In genomic region chr2:28300489-28300888, GRCh38 we compare ENCODE assay signal across 17 cellular contexts.
A peak's percentile ranks its signal among the peaks of the same experiment; 100 is the strongest.
DNase-seq lines count a peak whose midpoint lies in the region; ATAC-seq and TF ChIP-seq lines count a peak whose summit lies in the region.
"Had no signal": no experiment of that assay in that cellular context is flagged by ENCODE, and none has a peak within 500 bp of the region (broad histone marks: within the 10 kb centered on the region; RNA-seq: fewer than 3 reads in every experiment).

No MANE protein-coding gene starts in this region.

- H3K27me3 ChIP-seq in Panc1 (ENCODE audit: control insufficient read depth, insufficient read depth, low read length) = no peaks in the 10 kb centered on the region
- no peaks in the 10 kb centered on the region for H3K27me3 ChIP-seq in esophagus muscularis mucosa
- no peaks in the 10 kb centered on the region for H3K27me3 ChIP-seq in muscle layer of duodenum (ENCODE audit: low read depth, low read length)
- H3K27me3 ChIP-seq in vagina = no peaks in the 10 kb centered on the region
- H3K27me3 ChIP-seq: neural progenitor cell had no signal

- H3K27ac ChIP-seq in Panc1 (ENCODE audit: low read length) (no peak overlapping the region), esophagus muscularis mucosa (replicated peaks in 1 of 4) (peak overlapping the region; percentile 73 to 85 (median 74)), muscle layer of duodenum (ENCODE audit: low read length) (peak overlapping the region; percentile 84), vagina (peak overlapping the region; percentile 77)
- H3K27ac ChIP-seq: coronary artery, HL-60, neural progenitor cell had no signal

- TF ChIP-seq CTCF in Panc1 (IDR thresholded peaks at IDR 0.05) = no peak
- no peak for TF ChIP-seq CTCF in esophagus muscularis mucosa (IDR thresholded peaks at IDR 0.05)
- no peak for TF ChIP-seq CTCF in vagina (IDR thresholded peaks at IDR 0.05)

- no peak overlapping the region for H3K4me3 ChIP-seq in Panc1 (ENCODE audit: low read depth in 2 of 2, low read length in 2 of 2)
- peak overlapping the region; percentile 1 to 35 (median 31) for H3K4me3 ChIP-seq in esophagus muscularis mucosa
- peak overlapping the region; percentile 20 to 42 for H3K4me3 ChIP-seq in muscle layer of duodenum (ENCODE audit: low read depth in 1 of 2, low read length in 2 of 2)
- peak overlapping the region in 1 of 2 donors; percentile 4 for H3K4me3 ChIP-seq in vagina
- H3K4me3 ChIP-seq: coronary artery, neural progenitor cell had no signal

- DNase-seq in Panc1 (ENCODE audit: low read depth, low spot score) (no peak), esophagus muscularis mucosa (ENCODE audit: extremely low spot score) (no peak), vagina (ENCODE audit: extremely low spot score in 2 of 2) (no peak), anterior cingulate cortex (lab: John Stamatoyannopoulos, UW) (no peak), NCI-H2081 (lab: John Stamatoyannopoulos, UW) (no peak), NCI-H1105 (lab: John Stamatoyannopoulos, UW) (no peak)
- DNase-seq: activated CD4-positive, alpha-beta T cell treated with anti-CD3 and anti-CD28 coated beads, Interleukin-2, amount 10 ng/mL, durations not matched to agents 7 days and 5 days; activated naive CD8-positive, alpha-beta T cell treated with anti-CD3 and anti-CD28 coated beads, Interleukin-2, amount 10 ng/mL, durations not matched to agents 7 days and 5 days; activated T-cell treated with anti-CD3 and anti-CD28 coated beads, Interleukin-2, amount 50 U/mL, for 72 hours; KG1; NCI-H1436 treated with DMSO at 0.1 percent for 48 hours; NCI-H446 treated with DMSO at 0.1 percent for 48 hours; T1000 had no signal

- intact Hi-C loops in Panc1 (cut with micrococcal nuclease; ENCODE audit: unreplicated experiment) (no loop called here), esophagus muscularis mucosa (cut with DNase I) (no loop called here), vagina (cut with DNase I) (no loop called here)

- H3K4me1 ChIP-seq in Panc1 (ENCODE audit: control insufficient read depth, insufficient read depth, low read length) (no peaks in the 10 kb centered on the region), esophagus muscularis mucosa (peaks cover 0 to 17% (median 17%) of the 10 kb centered on the region in 4 donors), muscle layer of duodenum (ENCODE audit: control insufficient read depth in 1 of 2, insufficient read depth in 2 of 2, low read length in 2 of 2) (peaks cover 0 to 5% of the 10 kb centered on the region in 2 donors), vagina (peaks cover 7% of the 10 kb centered on the region)
- H3K4me1 ChIP-seq: neural progenitor cell had no signal

- TF ChIP-seq EP300 in esophagus muscularis mucosa (IDR thresholded peaks at IDR 0.05) = no peak

- no peak for ATAC-seq in Panc1
- ATAC-seq: activated T-cell treated with anti-CD3 and anti-CD28 coated beads, Interleukin-2, amount 50 U/mL, for 72 hours had no signal

- CTCF ChIA-PET in Panc1 (lab: Charles Lee) = no interaction called here

- in situ Hi-C loops in Panc1 (cut with HindIII; ENCODE audit: low pct_unique_long_range_greater_than_20kb, low sequenced_read_pairs) = no loop called here

- no peaks in the 10 kb centered on the region for H3K36me3 ChIP-seq in Panc1 (ENCODE audit: control insufficient read depth, insufficient read depth, low read length)
- H3K36me3 ChIP-seq in esophagus muscularis mucosa = peaks cover 0 to 20% (median 0%) of the 10 kb centered on the region in 4 donors
- peaks cover 4 to 13% of the 10 kb centered on the region in 2 donors for H3K36me3 ChIP-seq in muscle layer of duodenum (ENCODE audit: control insufficient read depth in 1 of 2, insufficient read depth in 2 of 2, low read length in 2 of 2)
- no peaks in the 10 kb centered on the region for H3K36me3 ChIP-seq in vagina
- H3K36me3 ChIP-seq: neural progenitor cell had no signal

- 22% methylated on average over 5 of the region's 5 CpGs for WGBS in esophagus muscularis mucosa

- TSS peak; percentile 29 for BruUV-seq in Panc1 (replicated peaks; lab: Mats Ljungman, UMichigan)

- H3K9me3 ChIP-seq in Panc1 (ENCODE audit: control insufficient read depth, insufficient read depth, low read depth, low read length) (no peaks in the 10 kb centered on the region), esophagus muscularis mucosa (peaks cover 0 to 5% (median 2%) of the 10 kb centered on the region in 4 donors), muscle layer of duodenum (ENCODE audit: control insufficient read depth in 1 of 2, low read length in 2 of 2) (no peaks in the 10 kb centered on the region), vagina (no peaks in the 10 kb centered on the region)

- TF ChIP-seq POLR2A in esophagus muscularis mucosa (IDR thresholded peaks at IDR 0.05; ENCODE audit: low read depth) = no peak
- TF ChIP-seq POLR2A in vagina (IDR thresholded peaks at IDR 0.05) = no peak

- POLR2A ChIA-PET in Panc1 (lab: Charles Lee) = no interaction called here

Comparison
In these comparisons a context has a peak if more than half of its experiments do, and no peak if none do; other contexts are left out.
1. H3K4me3 ChIP-seq: peak in esophagus muscularis mucosa (4 of 4) and muscle layer of duodenum (2 of 2); none in Panc1 (0 of 2).